In genomic region chr5:89133975-89134374, GRCh38 we compare ENCODE assay signal across 35 cellular contexts.
"Had no signal": no experiment of that assay in that cellular context is flagged by ENCODE, and none has a peak within 500 bp of the region (broad histone marks: within the 10 kb centered on the region; RNA-seq: fewer than 3 reads in every experiment).

No MANE protein-coding gene starts in this region.

- H3K36me3 ChIP-seq: MG63 had no signal

- DNase-seq: Karpas-422, Kasumi-1, MG63, MM.1S, MV-4-11, NCI-H1048, NCI-H1092, NCI-H1092 treated with DMSO at 0.1 percent for 48 hours, NCI-H1105, NCI-H1105 treated with DMSO at 0.1 percent for 48 hours, NCI-H1417, NCI-H1417 treated with DMSO at 0.1 percent for 48 hours, NCI-H1436, NCI-H1436 treated with DMSO at 0.1 percent for 48 hours, NCI-H146, NCI-H1694, NCI-H1694 treated with DMSO at 0.1 percent for 48 hours, NCI-H187, NCI-H187 treated with DMSO at 0.1 percent for 48 hours, NCI-H1930, NCI-H2029, NCI-H2029 treated with DMSO at 0.1 percent for 48 hours, NCI-H2081, NCI-H2081 treated with DMSO at 0.1 percent for 48 hours, NCI-H2107, NCI-H2171, NCI-H2171 treated with DMSO at 0.1 percent for 48 hours, NCI-H2227 treated with DMSO at 0.1 percent for 48 hours, NCI-H345, NCI-H446, NCI-H446 treated with DMSO at 0.1 percent for 48 hours, NCI-H510A, NCI-H510A treated with DMSO at 0.1 percent for 48 hours, NCI-H524, NCI-H524 treated with DMSO at 0.1 percent for 48 hours had no signal

- H3K4me3 ChIP-seq: MG63 had no signal

- H3K27me3 ChIP-seq: MG63 had no signal

- H3K9me3 ChIP-seq: MG63 had no signal
